Comparison of ENCODE assay signal across 1 cellular context in genomic region chr7:148698397-148699023, GRCh38.
TF ChIP-seq lines count a peak whose summit lies in the region.

CUL1 (plus strand) TSS chr7:148698903; CDS start chr7:148730123, 31,220 bp downstream.

TF ChIP-seq in K562, 482 proteins besides CTCF, POLR2A, EP300 and RAD21 (continued from another document and continues in another):
- TF ChIP-seq, protein P1, sequence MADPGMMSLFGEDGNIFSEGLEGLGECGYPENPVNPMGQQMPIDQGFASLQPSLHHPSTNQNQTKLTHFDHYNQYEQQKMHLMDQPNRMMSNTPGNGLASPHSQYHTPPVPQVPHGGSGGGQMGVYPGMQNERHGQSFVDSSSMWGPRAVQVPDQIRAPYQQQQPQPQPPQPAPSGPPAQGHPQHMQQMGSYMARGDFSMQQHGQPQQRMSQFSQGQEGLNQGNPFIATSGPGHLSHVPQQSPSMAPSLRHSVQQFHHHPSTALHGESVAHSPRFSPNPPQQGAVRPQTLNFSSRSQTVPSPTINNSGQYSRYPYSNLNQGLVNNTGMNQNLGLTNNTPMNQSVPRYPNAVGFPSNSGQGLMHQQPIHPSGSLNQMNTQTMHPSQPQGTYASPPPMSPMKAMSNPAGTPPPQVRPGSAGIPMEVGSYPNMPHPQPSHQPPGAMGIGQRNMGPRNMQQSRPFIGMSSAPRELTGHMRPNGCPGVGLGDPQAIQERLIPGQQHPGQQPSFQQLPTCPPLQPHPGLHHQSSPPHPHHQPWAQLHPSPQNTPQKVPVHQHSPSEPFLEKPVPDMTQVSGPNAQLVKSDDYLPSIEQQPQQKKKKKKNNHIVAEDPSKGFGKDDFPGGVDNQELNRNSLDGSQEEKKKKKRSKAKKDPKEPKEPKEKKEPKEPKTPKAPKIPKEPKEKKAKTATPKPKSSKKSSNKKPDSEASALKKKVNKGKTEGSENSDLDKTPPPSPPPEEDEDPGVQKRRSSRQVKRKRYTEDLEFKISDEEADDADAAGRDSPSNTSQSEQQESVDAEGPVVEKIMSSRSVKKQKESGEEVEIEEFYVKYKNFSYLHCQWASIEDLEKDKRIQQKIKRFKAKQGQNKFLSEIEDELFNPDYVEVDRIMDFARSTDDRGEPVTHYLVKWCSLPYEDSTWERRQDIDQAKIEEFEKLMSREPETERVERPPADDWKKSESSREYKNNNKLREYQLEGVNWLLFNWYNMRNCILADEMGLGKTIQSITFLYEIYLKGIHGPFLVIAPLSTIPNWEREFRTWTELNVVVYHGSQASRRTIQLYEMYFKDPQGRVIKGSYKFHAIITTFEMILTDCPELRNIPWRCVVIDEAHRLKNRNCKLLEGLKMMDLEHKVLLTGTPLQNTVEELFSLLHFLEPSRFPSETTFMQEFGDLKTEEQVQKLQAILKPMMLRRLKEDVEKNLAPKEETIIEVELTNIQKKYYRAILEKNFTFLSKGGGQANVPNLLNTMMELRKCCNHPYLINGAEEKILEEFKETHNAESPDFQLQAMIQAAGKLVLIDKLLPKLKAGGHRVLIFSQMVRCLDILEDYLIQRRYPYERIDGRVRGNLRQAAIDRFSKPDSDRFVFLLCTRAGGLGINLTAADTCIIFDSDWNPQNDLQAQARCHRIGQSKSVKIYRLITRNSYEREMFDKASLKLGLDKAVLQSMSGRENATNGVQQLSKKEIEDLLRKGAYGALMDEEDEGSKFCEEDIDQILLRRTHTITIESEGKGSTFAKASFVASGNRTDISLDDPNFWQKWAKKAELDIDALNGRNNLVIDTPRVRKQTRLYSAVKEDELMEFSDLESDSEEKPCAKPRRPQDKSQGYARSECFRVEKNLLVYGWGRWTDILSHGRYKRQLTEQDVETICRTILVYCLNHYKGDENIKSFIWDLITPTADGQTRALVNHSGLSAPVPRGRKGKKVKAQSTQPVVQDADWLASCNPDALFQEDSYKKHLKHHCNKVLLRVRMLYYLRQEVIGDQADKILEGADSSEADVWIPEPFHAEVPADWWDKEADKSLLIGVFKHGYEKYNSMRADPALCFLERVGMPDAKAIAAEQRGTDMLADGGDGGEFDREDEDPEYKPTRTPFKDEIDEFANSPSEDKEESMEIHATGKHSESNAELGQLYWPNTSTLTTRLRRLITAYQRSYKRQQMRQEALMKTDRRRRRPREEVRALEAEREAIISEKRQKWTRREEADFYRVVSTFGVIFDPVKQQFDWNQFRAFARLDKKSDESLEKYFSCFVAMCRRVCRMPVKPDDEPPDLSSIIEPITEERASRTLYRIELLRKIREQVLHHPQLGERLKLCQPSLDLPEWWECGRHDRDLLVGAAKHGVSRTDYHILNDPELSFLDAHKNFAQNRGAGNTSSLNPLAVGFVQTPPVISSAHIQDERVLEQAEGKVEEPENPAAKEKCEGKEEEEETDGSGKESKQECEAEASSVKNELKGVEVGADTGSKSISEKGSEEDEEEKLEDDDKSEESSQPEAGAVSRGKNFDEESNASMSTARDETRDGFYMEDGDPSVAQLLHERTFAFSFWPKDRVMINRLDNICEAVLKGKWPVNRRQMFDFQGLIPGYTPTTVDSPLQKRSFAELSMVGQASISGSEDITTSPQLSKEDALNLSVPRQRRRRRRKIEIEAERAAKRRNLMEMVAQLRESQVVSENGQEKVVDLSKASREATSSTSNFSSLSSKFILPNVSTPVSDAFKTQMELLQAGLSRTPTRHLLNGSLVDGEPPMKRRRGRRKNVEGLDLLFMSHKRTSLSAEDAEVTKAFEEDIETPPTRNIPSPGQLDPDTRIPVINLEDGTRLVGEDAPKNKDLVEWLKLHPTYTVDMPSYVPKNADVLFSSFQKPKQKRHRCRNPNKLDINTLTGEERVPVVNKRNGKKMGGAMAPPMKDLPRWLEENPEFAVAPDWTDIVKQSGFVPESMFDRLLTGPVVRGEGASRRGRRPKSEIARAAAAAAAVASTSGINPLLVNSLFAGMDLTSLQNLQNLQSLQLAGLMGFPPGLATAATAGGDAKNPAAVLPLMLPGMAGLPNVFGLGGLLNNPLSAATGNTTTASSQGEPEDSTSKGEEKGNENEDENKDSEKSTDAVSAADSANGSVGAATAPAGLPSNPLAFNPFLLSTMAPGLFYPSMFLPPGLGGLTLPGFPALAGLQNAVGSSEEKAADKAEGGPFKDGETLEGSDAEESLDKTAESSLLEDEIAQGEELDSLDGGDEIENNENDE (IDR thresholded peaks at IDR 0.05; ENCODE audit: low read depth, low read length): peak; percentile 28
- peak; percentile 60; the same call in 1 of the 2 replicates for TF ChIP-seq MBD2 (IDR thresholded peaks at IDR 0.05; ENCODE audit: borderline replicate concordance, low read depth)
- TF ChIP-seq PCBP2 (IDR thresholded peaks at IDR 0.05; ENCODE audit: low read depth, low read length, poor library complexity, severe bottlenecking): peak; percentile 43
- TF ChIP-seq EZH2 (IDR thresholded peaks at IDR 0.05; ENCODE audit: borderline replicate concordance, low read depth, low read length): no peak
- peak in 1 of 2 experiments; percentile 92; a peak in 2 of 4 replicates for TF ChIP-seq TEAD1 (CRISPR knock-in tag; IDR thresholded peaks at IDR 0.05)
- TF ChIP-seq, protein P2, sequence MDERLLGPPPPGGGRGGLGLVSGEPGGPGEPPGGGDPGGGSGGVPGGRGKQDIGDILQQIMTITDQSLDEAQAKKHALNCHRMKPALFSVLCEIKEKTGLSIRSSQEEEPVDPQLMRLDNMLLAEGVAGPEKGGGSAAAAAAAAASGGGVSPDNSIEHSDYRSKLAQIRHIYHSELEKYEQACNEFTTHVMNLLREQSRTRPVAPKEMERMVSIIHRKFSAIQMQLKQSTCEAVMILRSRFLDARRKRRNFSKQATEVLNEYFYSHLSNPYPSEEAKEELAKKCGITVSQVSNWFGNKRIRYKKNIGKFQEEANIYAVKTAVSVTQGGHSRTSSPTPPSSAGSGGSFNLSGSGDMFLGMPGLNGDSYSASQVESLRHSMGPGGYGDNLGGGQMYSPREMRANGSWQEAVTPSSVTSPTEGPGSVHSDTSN (CRISPR knock-in tag; IDR thresholded peaks at IDR 0.05; ENCODE audit: low read depth): no peak
- TF ChIP-seq, protein P2 (tag; conservative IDR thresholded peaks at IDR 0.05; ENCODE audit: low read depth): no peak
- TF ChIP-seq ZNF124 (CRISPR knock-in tag; IDR thresholded peaks at IDR 0.05): no peak
- TF ChIP-seq ZKSCAN1 (IDR thresholded peaks at IDR 0.05; ENCODE audit: low read depth, low read length): peak; percentile 53; the same call in 1 of the 2 replicates
- TF ChIP-seq MEIS2 (IDR thresholded peaks at IDR 0.05; ENCODE audit: partially characterized antibody): no peak
- TF ChIP-seq ZBED1 (IDR thresholded peaks at IDR 0.05): peak; percentile 42; the same call in 1 of the 2 replicates
- peak; percentile 69 for TF ChIP-seq CHD2 (IDR thresholded peaks at IDR 0.05; ENCODE audit: low read depth, low read length)
- peak; percentile 86 for TF ChIP-seq E2F3 (CRISPR knock-in tag; IDR thresholded peaks at IDR 0.05)
- TF ChIP-seq ZNF253 (CRISPR knock-in tag; conservative IDR thresholded peaks at IDR 0.05): no peak
- no peak for TF ChIP-seq SNIP1 (IDR thresholded peaks at IDR 0.05; ENCODE audit: low read depth)
- TF ChIP-seq KAT8 (IDR thresholded peaks at IDR 0.05; ENCODE audit: low read depth): no peak
- no peak for TF ChIP-seq KLF13 (tag; IDR thresholded peaks at IDR 0.05; ENCODE audit: borderline replicate concordance, low read depth)
- TF ChIP-seq, protein P3, sequence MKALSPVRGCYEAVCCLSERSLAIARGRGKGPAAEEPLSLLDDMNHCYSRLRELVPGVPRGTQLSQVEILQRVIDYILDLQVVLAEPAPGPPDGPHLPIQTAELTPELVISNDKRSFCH (CRISPR knock-in tag; IDR thresholded peaks at IDR 0.05): no peak
- TF ChIP-seq, protein P3 (tag; IDR thresholded peaks at IDR 0.05): peak; percentile 39; the same call in 1 of the 2 replicates
- TF ChIP-seq SAP30 (IDR thresholded peaks at IDR 0.05; ENCODE audit: borderline replicate concordance, insufficient read depth, low read depth, low read length, poor library complexity, severe bottlenecking): peak; percentile 36
- TF ChIP-seq SMAD4 (CRISPR knock-in tag; conservative IDR thresholded peaks at IDR 0.05): peak; percentile 84
- TF ChIP-seq ZNF263 (CRISPR knock-in tag; IDR thresholded peaks at IDR 0.05; ENCODE audit: borderline replicate concordance): peak; percentile 99
- no peak for TF ChIP-seq ZBTB17 (CRISPR knock-in tag; IDR thresholded peaks at IDR 0.05)
- TF ChIP-seq CCAR2 (IDR thresholded peaks at IDR 0.05; ENCODE audit: low read depth, low read length): no peak
- TF ChIP-seq, protein P4, sequence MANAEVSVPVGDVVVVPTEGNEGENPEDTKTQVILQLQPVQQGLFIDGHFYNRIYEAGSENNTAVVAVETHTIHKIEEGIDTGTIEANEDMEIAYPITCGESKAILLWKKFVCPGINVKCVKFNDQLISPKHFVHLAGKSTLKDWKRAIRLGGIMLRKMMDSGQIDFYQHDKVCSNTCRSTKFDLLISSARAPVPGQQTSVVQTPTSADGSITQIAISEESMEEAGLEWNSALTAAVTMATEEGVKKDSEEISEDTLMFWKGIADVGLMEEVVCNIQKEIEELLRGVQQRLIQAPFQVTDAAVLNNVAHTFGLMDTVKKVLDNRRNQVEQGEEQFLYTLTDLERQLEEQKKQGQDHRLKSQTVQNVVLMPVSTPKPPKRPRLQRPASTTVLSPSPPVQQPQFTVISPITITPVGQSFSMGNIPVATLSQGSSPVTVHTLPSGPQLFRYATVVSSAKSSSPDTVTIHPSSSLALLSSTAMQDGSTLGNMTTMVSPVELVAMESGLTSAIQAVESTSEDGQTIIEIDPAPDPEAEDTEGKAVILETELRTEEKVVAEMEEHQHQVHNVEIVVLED (CRISPR knock-in tag; IDR thresholded peaks at IDR 0.05): peak; percentile 71
- TF ChIP-seq, protein P5, sequence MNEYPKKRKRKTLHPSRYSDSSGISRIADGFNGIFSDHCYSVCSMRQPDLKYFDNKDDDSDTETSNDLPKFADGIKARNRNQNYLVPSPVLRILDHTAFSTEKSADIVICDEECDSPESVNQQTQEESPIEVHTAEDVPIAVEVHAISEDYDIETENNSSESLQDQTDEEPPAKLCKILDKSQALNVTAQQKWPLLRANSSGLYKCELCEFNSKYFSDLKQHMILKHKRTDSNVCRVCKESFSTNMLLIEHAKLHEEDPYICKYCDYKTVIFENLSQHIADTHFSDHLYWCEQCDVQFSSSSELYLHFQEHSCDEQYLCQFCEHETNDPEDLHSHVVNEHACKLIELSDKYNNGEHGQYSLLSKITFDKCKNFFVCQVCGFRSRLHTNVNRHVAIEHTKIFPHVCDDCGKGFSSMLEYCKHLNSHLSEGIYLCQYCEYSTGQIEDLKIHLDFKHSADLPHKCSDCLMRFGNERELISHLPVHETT (CRISPR knock-in tag; conservative IDR thresholded peaks at IDR 0.05 in 1 of 2, IDR thresholded peaks at IDR 0.05 in 1 of 2): peak in 1 of 2 experiments; percentile 100; a peak in 2 of 4 replicates
- TF ChIP-seq, protein P6, sequence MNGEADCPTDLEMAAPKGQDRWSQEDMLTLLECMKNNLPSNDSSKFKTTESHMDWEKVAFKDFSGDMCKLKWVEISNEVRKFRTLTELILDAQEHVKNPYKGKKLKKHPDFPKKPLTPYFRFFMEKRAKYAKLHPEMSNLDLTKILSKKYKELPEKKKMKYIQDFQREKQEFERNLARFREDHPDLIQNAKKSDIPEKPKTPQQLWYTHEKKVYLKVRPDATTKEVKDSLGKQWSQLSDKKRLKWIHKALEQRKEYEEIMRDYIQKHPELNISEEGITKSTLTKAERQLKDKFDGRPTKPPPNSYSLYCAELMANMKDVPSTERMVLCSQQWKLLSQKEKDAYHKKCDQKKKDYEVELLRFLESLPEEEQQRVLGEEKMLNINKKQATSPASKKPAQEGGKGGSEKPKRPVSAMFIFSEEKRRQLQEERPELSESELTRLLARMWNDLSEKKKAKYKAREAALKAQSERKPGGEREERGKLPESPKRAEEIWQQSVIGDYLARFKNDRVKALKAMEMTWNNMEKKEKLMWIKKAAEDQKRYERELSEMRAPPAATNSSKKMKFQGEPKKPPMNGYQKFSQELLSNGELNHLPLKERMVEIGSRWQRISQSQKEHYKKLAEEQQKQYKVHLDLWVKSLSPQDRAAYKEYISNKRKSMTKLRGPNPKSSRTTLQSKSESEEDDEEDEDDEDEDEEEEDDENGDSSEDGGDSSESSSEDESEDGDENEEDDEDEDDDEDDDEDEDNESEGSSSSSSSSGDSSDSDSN (IDR thresholded peaks at IDR 0.05; ENCODE audit: borderline replicate concordance in 1 of 2, low read depth in 2 of 2, low read length in 2 of 2): peak; percentile 78 to 89; a peak in 3 of 4 replicates
- no peak for TF ChIP-seq ZNF785 (CRISPR knock-in tag; IDR thresholded peaks at IDR 0.05)
- TF ChIP-seq, protein P7, sequence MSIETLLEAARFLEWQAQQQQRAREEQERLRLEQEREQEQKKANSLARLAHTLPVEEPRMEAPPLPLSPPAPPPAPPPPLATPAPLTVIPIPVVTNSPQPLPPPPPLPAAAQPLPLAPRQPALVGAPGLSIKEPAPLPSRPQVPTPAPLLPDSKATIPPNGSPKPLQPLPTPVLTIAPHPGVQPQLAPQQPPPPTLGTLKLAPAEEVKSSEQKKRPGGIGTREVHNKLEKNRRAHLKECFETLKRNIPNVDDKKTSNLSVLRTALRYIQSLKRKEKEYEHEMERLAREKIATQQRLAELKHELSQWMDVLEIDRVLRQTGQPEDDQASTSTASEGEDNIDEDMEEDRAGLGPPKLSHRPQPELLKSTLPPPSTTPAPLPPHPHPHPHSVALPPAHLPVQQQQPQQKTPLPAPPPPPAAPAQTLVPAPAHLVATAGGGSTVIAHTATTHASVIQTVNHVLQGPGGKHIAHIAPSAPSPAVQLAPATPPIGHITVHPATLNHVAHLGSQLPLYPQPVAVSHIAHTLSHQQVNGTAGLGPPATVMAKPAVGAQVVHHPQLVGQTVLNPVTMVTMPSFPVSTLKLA (conservative IDR thresholded peaks at IDR 0.05): peak in 1 of 2 experiments; percentile 62; a peak in 1 of 4 replicates
- peak; percentile 54 for TF ChIP-seq HMGN3 (IDR thresholded peaks at IDR 0.05; ENCODE audit: borderline replicate concordance, extremely low read depth, insufficient read length, low read depth, low read length)
